Comparison of ENCODE assay signal across 8 cellular contexts in the genomic region with DNA sequence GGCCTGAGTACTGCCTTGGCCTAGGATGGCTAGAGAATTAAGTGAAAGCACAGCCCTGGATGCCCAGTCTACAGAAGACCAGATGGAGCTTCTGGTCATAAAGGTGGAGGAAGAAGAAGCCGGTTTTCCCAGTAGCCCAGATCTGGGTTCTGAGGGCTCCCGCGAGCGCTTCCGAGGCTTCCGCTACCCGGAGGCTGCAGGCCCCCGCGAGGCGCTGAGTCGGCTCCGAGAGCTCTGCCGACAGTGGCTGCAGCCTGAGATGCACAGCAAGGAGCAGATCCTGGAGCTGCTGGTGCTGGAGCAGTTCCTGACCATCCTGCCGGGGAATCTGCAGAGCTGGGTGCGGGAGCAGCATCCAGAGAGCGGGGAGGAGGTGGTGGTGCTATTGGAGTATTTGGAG. TPM values are rescaled to one million over a fixed set of nuclear protein-coding genes. Genes with fewer than 3 reads are reported as not detected.
DNase-seq lines count a peak whose midpoint lies in the region; ATAC-seq, FAIRE-seq and TF ChIP-seq lines count a peak whose summit lies in the region.
"Not testable (repeated sequence)": the region's sequence is repeated elsewhere in the genome, so short reads cannot be mapped to it uniquely, and the experiment has no call there.

No MANE protein-coding gene starts in this region.

- not testable (repeated sequence) for H3K9me1 ChIP-seq in K562 (ENCODE audit: control insufficient read depth, insufficient read depth, low read length); endothelial cell of umbilical vein (replicated peaks; ENCODE audit: control insufficient read depth, extremely low read depth, insufficient read depth, low read length)

- peaks cover 14% of the 10 kb centered on the region for H3K4me1 ChIP-seq in Karpas-422 (ENCODE audit: low read length)
- peaks cover 24 to 25% of the 10 kb centered on the region in 2 experiments for H3K4me1 ChIP-seq in K562 (replicated peaks in 1 of 2; ENCODE audit: control insufficient read depth in 2 of 2, insufficient read depth in 2 of 2, low read length in 2 of 2)
- peaks cover 25% of the 10 kb centered on the region for H3K4me1 ChIP-seq in endothelial cell of umbilical vein (ENCODE audit: control insufficient read depth, extremely low read depth, insufficient read depth, low read length)

- intact Hi-C loops in K562 (cut with micrococcal nuclease) (loop anchor here (5.0 to 10.0 kb wide), 3 partner anchors 323 to 525 kb away; a partner anchor contains a TSS), endothelial cell of umbilical vein (cut with micrococcal nuclease) (loop anchor here (5.0 kb wide), 1 partner anchor 147 kb away; no protein-coding TSS in a partner anchor)

- dilution Hi-C loops in endothelial cell of umbilical vein (cut with MboI; ENCODE audit: extremely low pct_ligation_motif_present, low sequenced_read_pairs) = not testable (repeated sequence)

- not testable (repeated sequence) for BruUV-seq in K562 (replicated peaks; lab: Mats Ljungman, UMichigan); endothelial cell of umbilical vein (replicated peaks; lab: Mats Ljungman, UMichigan)

- ATAC-seq in K562 = not testable (repeated sequence)

- H3K27me3 ChIP-seq in Karpas-422 (ENCODE audit: low read length); K562 (ENCODE audit: control insufficient read depth in 2 of 2, insufficient read depth in 2 of 2, low read length in 2 of 2); endothelial cell of umbilical vein (ENCODE audit: control insufficient read depth in 2 of 2, insufficient read depth in 2 of 2, low read length in 2 of 2): not testable (repeated sequence)

- H3K9me3 Mint-ChIP-seq in progenitor cell of endocrine pancreas (ENCODE audit: low read depth) = not testable (repeated sequence)

- H3K36me3 Mint-ChIP-seq in progenitor cell of endocrine pancreas (ENCODE audit: insufficient read depth) = not testable (repeated sequence)

- not testable (repeated sequence) for H3K4me3 Mint-ChIP-seq in progenitor cell of endocrine pancreas (ENCODE audit: low read depth)

- POLR2A ChIA-PET in K562 (lab: Yijun Ruan, JAX) = interaction anchor here (0.8 to 1.6 kb wide), 2 partner anchors 12 to 22 kb away, joined by 5 to 7 read pairs; no protein-coding TSS in a partner anchor
- POLR2A ChIA-PET in endothelial cell of umbilical vein (lab: Charles Lee) = not testable (repeated sequence)

- not testable (repeated sequence) for H3K4me1 Mint-ChIP-seq in progenitor cell of endocrine pancreas (ENCODE audit: low read depth)

- peak overlapping the region; percentile 24 for H3K27ac Mint-ChIP-seq in progenitor cell of endocrine pancreas

- not testable (repeated sequence) for H2AFZ ChIP-seq in Karpas-422 (ENCODE audit: low read length); K562 (ENCODE audit: low read depth, low read length); endothelial cell of umbilical vein (ENCODE audit: low read depth, low read length)

- H3K36me3 ChIP-seq in Karpas-422 (ENCODE audit: insufficient read depth, low read length); endothelial cell of umbilical vein (ENCODE audit: control insufficient read depth in 2 of 2, extremely low read depth in 1 of 2, insufficient read depth in 2 of 2, low read length in 2 of 2): not testable (repeated sequence)
- peaks cover 50% of the 10 kb centered on the region for H3K36me3 ChIP-seq in K562 (ENCODE audit: control insufficient read depth, insufficient read depth, low read length)

- not testable (repeated sequence) for TF ChIP-seq CTCF in VCaP (conservative IDR thresholded peaks at IDR 0.05); K562 (IDR thresholded peaks at IDR 0.05 in 2 of 3, conservative IDR thresholded peaks at IDR 0.05 in 1 of 3; ENCODE audit: insufficient read depth in 2 of 3, low read depth in 1 of 3, low read length in 3 of 3); endothelial cell of umbilical vein (IDR thresholded peaks at IDR 0.05; ENCODE audit: extremely low read depth in 1 of 2, insufficient read depth in 1 of 2, low read depth in 1 of 2, low read length in 2 of 2); progenitor cell of endocrine pancreas (IDR thresholded peaks at IDR 0.05; ENCODE audit: unreplicated experiment)

- TF ChIP-seq EP300 in K562 (IDR thresholded peaks at IDR 0.05; ENCODE audit: low read length) = not testable (repeated sequence)

- H4K20me1 ChIP-seq in Karpas-422 (ENCODE audit: insufficient read depth, low read depth, low read length); K562 (replicated peaks; ENCODE audit: control insufficient read depth, insufficient read depth, low read length); endothelial cell of umbilical vein (replicated peaks; ENCODE audit: control insufficient read depth, extremely low read depth, insufficient read depth, low read length): not testable (repeated sequence)

- not testable (repeated sequence) for H3K79me2 ChIP-seq in Karpas-422 (ENCODE audit: low read length); endothelial cell of umbilical vein (ENCODE audit: control insufficient read depth, insufficient read depth, low read length)
- peaks cover 33% of the 10 kb centered on the region for H3K79me2 ChIP-seq in K562 (ENCODE audit: control insufficient read depth, insufficient read depth, low read length)

- WGBS in K562 (ENCODE audit: insufficient coverage, low coverage, missing lambda C conversion rate) = 95% methylated on average over 13 of the region's 16 CpGs

- not testable (repeated sequence) for H3K9me3 ChIP-seq in Karpas-422 (ENCODE audit: low read length); K562 (replicated peaks; ENCODE audit: control insufficient read depth, insufficient read depth, low read depth, low read length); endothelial cell of umbilical vein (replicated peaks; ENCODE audit: control insufficient read depth, insufficient read depth, low read length)

- TF ChIP-seq RAD21 in K562 (CRISPR knock-in tag; conservative IDR thresholded peaks at IDR 0.05 in 1 of 2, IDR thresholded peaks at IDR 0.05 in 1 of 2) = not testable (repeated sequence)

- H3K9ac ChIP-seq in Karpas-422 (ENCODE audit: low read length); K562 (ENCODE audit: insufficient read depth in 1 of 2, low read depth in 2 of 2, low read length in 2 of 2); endothelial cell of umbilical vein (replicated peaks; ENCODE audit: extremely low read depth, insufficient read depth, low read length): not testable (repeated sequence)

- TF ChIP-seq POLR2A in GM12891 (IDR thresholded peaks at IDR 0.05; ENCODE audit: low read depth, low read length); GM12892 (IDR thresholded peaks at IDR 0.05; ENCODE audit: low read depth, low read length); K562 (conservative IDR thresholded peaks at IDR 0.05); endothelial cell of umbilical vein (IDR thresholded peaks at IDR 0.05; ENCODE audit: low read depth, low read length): not testable (repeated sequence)

- H3K27ac ChIP-seq in Karpas-422 (ENCODE audit: low read length); K562 (ENCODE audit: extremely low read depth, low read depth, low read length); endothelial cell of umbilical vein (ENCODE audit: insufficient read depth, low read depth, low read length): not testable (repeated sequence)
- peak overlapping the region; percentile 70 for H3K27ac ChIP-seq in VCaP

- peak; percentile 65 for FAIRE-seq in GM12891 (lab: Jason Lieb, UNC)
- peak; percentile 33 for FAIRE-seq in GM12892 (lab: Jason Lieb, UNC)
- peak; percentile 52 for FAIRE-seq in HTR-8/SVneo (lab: Jason Lieb, UNC)
- FAIRE-seq in K562 (lab: Jason Lieb, UNC) = not testable (repeated sequence)
- FAIRE-seq in endothelial cell of umbilical vein (lab: Jason Lieb, UNC) = peak; percentile 56

- not testable (repeated sequence) for H3K9me2 ChIP-seq in Karpas-422 (replicated peaks; ENCODE audit: insufficient read depth, low read length)

- H3K27me3 Mint-ChIP-seq in progenitor cell of endocrine pancreas = not testable (repeated sequence)

- not testable (repeated sequence) for H3K4me2 ChIP-seq in Karpas-422 (ENCODE audit: low read depth, low read length, poor library complexity, severe bottlenecking); K562 (ENCODE audit: insufficient read depth, low read length); endothelial cell of umbilical vein (ENCODE audit: insufficient read depth, low read length)

- CTCF ChIA-PET in K562 (lab: Yijun Ruan, JAX; ENCODE audit: low intra/inter-chr PET ratio) = not testable (repeated sequence)
- CTCF ChIA-PET in endothelial cell of umbilical vein (lab: Charles Lee) = interaction anchor here (1.4 kb wide), 1 partner anchor 24 kb away, joined by 8 read pairs; no protein-coding TSS in a partner anchor

- DNase-seq in GM12891 (ENCODE audit: insufficient read length, low spot score); GM12892 (ENCODE audit: insufficient read length); HTR-8/SVneo (ENCODE audit: insufficient read length, low spot score); K562 (ENCODE audit: extremely low read depth in 1 of 4, low spot score in 3 of 4); endothelial cell of umbilical vein (ENCODE audit: low read depth, low spot score); progenitor cell of endocrine pancreas (ENCODE audit: low spot score, unreplicated experiment): not testable (repeated sequence)
- DNase-seq in Karpas-422 = peak; percentile 26

- in situ Hi-C loops in K562 (cut with MboI) = loop anchor here (5.0 kb wide), 1 partner anchor 222 kb away; no protein-coding TSS in a partner anchor

- H3K4me3 ChIP-seq in Karpas-422 (ENCODE audit: low read length); K562; endothelial cell of umbilical vein (replicated peaks in 1 of 3; ENCODE audit: insufficient read depth in 1 of 3, low read depth in 1 of 3, low read length in 3 of 3): not testable (repeated sequence)

RNA-seq across cellular contexts. Expression of a gene that starts 9.8 kb away (rescaled TPM):
- 0.95 TPM for polyA plus RNA-seq in GM12891 (2012; ENCODE audit: low read depth, missing spikeins)
- 3.2 TPM for polyA plus RNA-seq in GM12892 (2012; ENCODE audit: missing spikeins)
- total RNA-seq in Karpas-422 (2014; rRNA removed; shearing (Covaris generic); ENCODE audit: low replicate concordance) = 4.5 and 5.1 TPM in 2 replicates
- 18.5 and 26.6 TPM in 2 replicates for total RNA-seq in K562 (2011; cell fraction: chromatin; rRNA removed; ENCODE audit: low replicate concordance)
- total RNA-seq in K562 (2011; cell fraction: nucleolus; rRNA removed) = 8.7 and 9.0 TPM in 2 replicates
- 14.7 and 21.2 TPM in 2 replicates for total RNA-seq in K562 (2011; cell fraction: nucleoplasm; rRNA removed)
- total RNA-seq in K562 (2014; rRNA removed) (5.5 and 9.1 TPM in 2 replicates), K562 (2014; rRNA removed; fragmentation: Illumina TruSeq; extraction: Trizol) (12.4 and 12.8 TPM in 2 replicates), K562 (2015; rRNA removed; fragmentation: Illumina TruSeq; extraction: Trizol) (12.2 and 12.4 TPM in 2 replicates), K562 (2021) (10.2 and 11.1 TPM in 2 replicates), endothelial cell of umbilical vein (4.9 and 6.9 TPM in 2 replicates), progenitor cell of endocrine pancreas (17.9 and 19.7 TPM in 2 replicates)
- polyA plus RNA-seq in K562 (2011; rRNA removed) (11.4 and 12.2 TPM in 2 replicates), K562 (2014; fragmentation: Illumina TruSeq; extraction: Trizol) (9.0 and 10.4 TPM in 2 replicates), K562 (2014; fragmentation: Nextera tagmentation; extraction: Ambion mirVana) (1 to 10 TPM; 3.0 to 4.3 TPM), K562 (2014; rRNA removed) (6.9 and 8.0 TPM in 2 replicates), endothelial cell of umbilical vein (2.5 and 2.7 TPM in 2 replicates)
- polyA plus RNA-seq in K562 (2011; cell fraction: cytosol; rRNA removed) = 4.1 and 7.4 TPM in 2 replicates
- polyA plus RNA-seq in K562 (2011; cell fraction: nucleus; rRNA removed) = 13.7 and 16.5 TPM in 2 replicates
- polyA plus RNA-seq in K562 (2012) = 6.5 and 6.8 TPM in 2 replicates
- 7.9 and 12.8 TPM in 2 replicates for polyA minus RNA-seq in K562 (2011; rRNA and poly(A)+ RNA removed)
- polyA minus RNA-seq in K562 (2011; cell fraction: cytosol; rRNA and poly(A)+ RNA removed) = 4.5 and 6.7 TPM in 2 replicates
- 3.8 and 7.0 TPM in 2 replicates for polyA minus RNA-seq in K562 (2011; cell fraction: nucleus; rRNA and poly(A)+ RNA removed)
- 2.2 and 2.5 TPM in 2 replicates for polyA plus RNA-seq in endothelial cell of umbilical vein (2011; cell fraction: cytosol; rRNA removed)
- polyA plus RNA-seq in endothelial cell of umbilical vein (2011; cell fraction: nucleus; rRNA removed) = 4.1 and 4.6 TPM in 2 replicates
- polyA plus RNA-seq in endothelial cell of umbilical vein (2012) = 2.2 and 2.6 TPM in 2 replicates
- 3.4 and 3.5 TPM in 2 replicates for polyA minus RNA-seq in endothelial cell of umbilical vein
- polyA minus RNA-seq in endothelial cell of umbilical vein (2011; cell fraction: cytosol; rRNA and poly(A)+ RNA removed) = 0.82 TPM
- 2.2 and 2.8 TPM in 2 replicates for polyA minus RNA-seq in endothelial cell of umbilical vein (2011; cell fraction: nucleus; rRNA and poly(A)+ RNA removed)

RNA-seq across cellular contexts. Expression of a gene that starts 23.6 kb away (rescaled TPM):
- 3.2 TPM for polyA plus RNA-seq in GM12891 (2012; ENCODE audit: low read depth, missing spikeins)
- polyA plus RNA-seq in GM12892 (2012; ENCODE audit: missing spikeins) = 1.6 TPM
- 4.0 and 4.2 TPM in 2 replicates for total RNA-seq in Karpas-422 (2014; rRNA removed; shearing (Covaris generic); ENCODE audit: low replicate concordance)
- total RNA-seq in K562 (2011; cell fraction: chromatin; rRNA removed; ENCODE audit: low replicate concordance) = 6.8 and 10.3 TPM in 2 replicates
- 4.2 and 5.4 TPM in 2 replicates for total RNA-seq in K562 (2011; cell fraction: nucleolus; rRNA removed)
- 4.0 and 5.6 TPM in 2 replicates for total RNA-seq in K562 (2011; cell fraction: nucleoplasm; rRNA removed)
- total RNA-seq in K562 (2014; rRNA removed) (4.1 and 6.3 TPM in 2 replicates), K562 (2014; rRNA removed; fragmentation: Illumina TruSeq; extraction: Trizol) (8.4 and 9.0 TPM in 2 replicates), K562 (2015; rRNA removed; fragmentation: Illumina TruSeq; extraction: Trizol) (11.4 and 12.1 TPM in 2 replicates), K562 (2021) (5.7 and 7.4 TPM in 2 replicates), endothelial cell of umbilical vein (19.5 and 23.0 TPM in 2 replicates), progenitor cell of endocrine pancreas (4.7 and 6.1 TPM in 2 replicates)
- polyA plus RNA-seq in K562 (2011; rRNA removed) (8.4 and 9.8 TPM in 2 replicates), K562 (2014; fragmentation: Illumina TruSeq; extraction: Trizol) (7.9 and 8.5 TPM in 2 replicates), K562 (2014; fragmentation: Nextera tagmentation; extraction: Ambion mirVana) (1 to 10 TPM; 5.0 to 7.0 TPM), K562 (2014; rRNA removed) (3.9 and 5.7 TPM in 2 replicates), endothelial cell of umbilical vein (11.0 and 12.9 TPM in 2 replicates)
- 4.4 and 6.1 TPM in 2 replicates for polyA plus RNA-seq in K562 (2011; cell fraction: cytosol; rRNA removed)
- 9.8 and 10.5 TPM in 2 replicates for polyA plus RNA-seq in K562 (2011; cell fraction: nucleus; rRNA removed)
- 6.8 and 11.1 TPM in 2 replicates for polyA plus RNA-seq in K562 (2012)
- polyA minus RNA-seq in K562 (2011; rRNA and poly(A)+ RNA removed) = 16.6 and 17.6 TPM in 2 replicates
- polyA minus RNA-seq in K562 (2011; cell fraction: cytosol; rRNA and poly(A)+ RNA removed) = 4.2 and 6.7 TPM in 2 replicates
- polyA minus RNA-seq in K562 (2011; cell fraction: nucleus; rRNA and poly(A)+ RNA removed) = 5.3 and 8.2 TPM in 2 replicates
- 19.9 and 24.1 TPM in 2 replicates for polyA plus RNA-seq in endothelial cell of umbilical vein (2011; cell fraction: cytosol; rRNA removed)
- polyA plus RNA-seq in endothelial cell of umbilical vein (2011; cell fraction: nucleus; rRNA removed) = 45.5 and 49.6 TPM in 2 replicates
- polyA plus RNA-seq in endothelial cell of umbilical vein (2012) = 18.0 and 26.7 TPM in 2 replicates
- 22.5 and 27.7 TPM in 2 replicates for polyA minus RNA-seq in endothelial cell of umbilical vein
- polyA minus RNA-seq in endothelial cell of umbilical vein (2011; cell fraction: cytosol; rRNA and poly(A)+ RNA removed) = 6.3 TPM
- polyA minus RNA-seq in endothelial cell of umbilical vein (2011; cell fraction: nucleus; rRNA and poly(A)+ RNA removed) = 14.4 and 18.7 TPM in 2 replicates

RNA-seq across cellular contexts. Expression of a gene that starts 40.0 kb away (rescaled TPM):
- 2.3 TPM for polyA plus RNA-seq in GM12891 (2012; ENCODE audit: low read depth, missing spikeins)
- polyA plus RNA-seq in GM12892 (2012; ENCODE audit: missing spikeins) = 5.4 TPM
- 9.3 and 12.0 TPM in 2 replicates for total RNA-seq in Karpas-422 (2014; rRNA removed; shearing (Covaris generic); ENCODE audit: low replicate concordance)
- total RNA-seq in K562 (2011; cell fraction: chromatin; rRNA removed; ENCODE audit: low replicate concordance) = 20.1 and 58.9 TPM in 2 replicates
- 11.8 and 18.6 TPM in 2 replicates for total RNA-seq in K562 (2011; cell fraction: nucleolus; rRNA removed)
- total RNA-seq in K562 (2011; cell fraction: nucleoplasm; rRNA removed) = 20.4 and 21.6 TPM in 2 replicates
- total RNA-seq in K562 (2014; rRNA removed) (12.3 and 12.5 TPM in 2 replicates), K562 (2014; rRNA removed; fragmentation: Illumina TruSeq; extraction: Trizol) (19.4 and 22.6 TPM in 2 replicates), K562 (2015; rRNA removed; fragmentation: Illumina TruSeq; extraction: Trizol) (17.7 and 19.6 TPM in 2 replicates), K562 (2021) (12.1 and 12.5 TPM in 2 replicates), endothelial cell of umbilical vein (4.2 and 4.4 TPM in 2 replicates), progenitor cell of endocrine pancreas (16.3 and 17.5 TPM in 2 replicates)
- polyA plus RNA-seq in K562 (2011; rRNA removed) (14.5 and 18.5 TPM in 2 replicates), K562 (2014; fragmentation: Illumina TruSeq; extraction: Trizol) (12.3 and 14.5 TPM in 2 replicates), K562 (2014; fragmentation: Nextera tagmentation; extraction: Ambion mirVana) (1 to 10 TPM; 2.5 to 7.9 TPM), K562 (2014; rRNA removed) (10.4 and 11.4 TPM in 2 replicates), endothelial cell of umbilical vein (1.1 and 1.3 TPM in 2 replicates)
- 3.8 and 6.5 TPM in 2 replicates for polyA plus RNA-seq in K562 (2011; cell fraction: cytosol; rRNA removed)
- polyA plus RNA-seq in K562 (2011; cell fraction: nucleus; rRNA removed) = 12.0 and 13.1 TPM in 2 replicates
- 5.6 and 7.0 TPM in 2 replicates for polyA plus RNA-seq in K562 (2012)
- polyA minus RNA-seq in K562 (2011; rRNA and poly(A)+ RNA removed) = 35.5 and 45.0 TPM in 2 replicates
- 8.2 and 11.4 TPM in 2 replicates for polyA minus RNA-seq in K562 (2011; cell fraction: cytosol; rRNA and poly(A)+ RNA removed)
- polyA minus RNA-seq in K562 (2011; cell fraction: nucleus; rRNA and poly(A)+ RNA removed) = 17.8 and 33.1 TPM in 2 replicates
- polyA plus RNA-seq in endothelial cell of umbilical vein (2011; cell fraction: cytosol; rRNA removed) = 1.3 and 1.4 TPM in 2 replicates
- 3.3 and 4.0 TPM in 2 replicates for polyA plus RNA-seq in endothelial cell of umbilical vein (2011; cell fraction: nucleus; rRNA removed)
- polyA plus RNA-seq in endothelial cell of umbilical vein (2012) = 1.5 and 1.6 TPM in 2 replicates
- polyA minus RNA-seq in endothelial cell of umbilical vein = 3.0 and 3.3 TPM in 2 replicates
- 3.3 TPM for polyA minus RNA-seq in endothelial cell of umbilical vein (2011; cell fraction: cytosol; rRNA and poly(A)+ RNA removed)
- 3.6 and 5.3 TPM in 2 replicates for polyA minus RNA-seq in endothelial cell of umbilical vein (2011; cell fraction: nucleus; rRNA and poly(A)+ RNA removed)
